In genomic region chr6:18244251-18244650, GRCh38 we compare ENCODE assay signal across 19 cellular contexts. TPM values are rescaled to one million over a fixed set of nuclear protein-coding genes. Genes with fewer than 3 reads are reported as not detected.
A peak's percentile ranks its signal among the peaks of the same experiment; 100 is the strongest.
DNase-seq lines count a peak whose midpoint lies in the region; ATAC-seq, FAIRE-seq and TF ChIP-seq lines count a peak whose summit lies in the region.
"Had no signal": no experiment of that assay in that cellular context is flagged by ENCODE, and none has a peak within 500 bp of the region (broad histone marks: within the 10 kb centered on the region; RNA-seq: fewer than 3 reads in every experiment).

No MANE protein-coding gene starts in this region.

- H4K20me1 ChIP-seq in PC-9 (ENCODE audit: insufficient read depth) (no peaks in the 10 kb centered on the region), K562 (replicated peaks; ENCODE audit: control insufficient read depth, insufficient read depth, low read length) (no peaks in the 10 kb centered on the region)

- POLR2A ChIA-PET in PC-9 (lab: Charles Lee; ENCODE audit: unreplicated experiment): no interaction called here
- POLR2A ChIA-PET in K562 (lab: Yijun Ruan, JAX): interaction anchor here (1.1 to 1.9 kb wide), 2 partner anchors 8 to 9 kb away, joined by 4 to 5 read pairs; no protein-coding TSS in a partner anchor

- peaks cover 14% of the 10 kb centered on the region for H3K9me3 Mint-ChIP-seq in activated CD4-positive, alpha-beta T cell treated with anti-CD3 and anti-CD28 coated beads, Interleukin-2, amount 10 ng/mL, durations not matched to agents 24 days and 14 days
- H3K9me3 Mint-ChIP-seq: CD14-positive monocyte; CD8-positive, alpha-beta T cell; IgD-negative memory B cell had no signal

- no peak for TF ChIP-seq EP300 in K562 (IDR thresholded peaks at IDR 0.05; ENCODE audit: low read length)

- H3K9ac ChIP-seq in K562 (ENCODE audit: insufficient read depth in 1 of 2, low read depth in 2 of 2, low read length in 2 of 2): no peak overlapping the region
- H3K9ac ChIP-seq: BLaER1 had no signal

- H3K9me3 ChIP-seq in PC-9 (ENCODE audit: insufficient read depth, low read depth): no peaks in the 10 kb centered on the region
- H3K9me3 ChIP-seq in K562 (replicated peaks; ENCODE audit: control insufficient read depth, insufficient read depth, low read depth, low read length): no peaks in the 10 kb centered on the region
- H3K9me3 ChIP-seq: A549, BLaER1, HAP-1 had no signal

- H3K4me3 Mint-ChIP-seq in activated CD4-positive, alpha-beta T cell treated with anti-CD3 and anti-CD28 coated beads, Interleukin-2, amount 10 ng/mL, durations not matched to agents 24 days and 14 days: no peak overlapping the region
- H3K4me3 Mint-ChIP-seq: CD14-positive monocyte; CD8-positive, alpha-beta T cell; IgD-negative memory B cell had no signal

- H2AFZ ChIP-seq in PC-9: no peak overlapping the region
- H2AFZ ChIP-seq in K562 (ENCODE audit: low read depth, low read length): no peak overlapping the region

- intact Hi-C loops in activated CD4-positive, alpha-beta T cell treated with anti-CD3 and anti-CD28 coated beads, Interleukin-2, amount 10 ng/mL, durations not matched to agents 24 days and 14 days (cut with micrococcal nuclease): loop anchor here (2.0 kb wide), 1 partner anchor 17 kb away; no protein-coding TSS in a partner anchor
- intact Hi-C loops in PC-9 (cut with micrococcal nuclease; ENCODE audit: unreplicated experiment) (no loop called here), K562 (cut with micrococcal nuclease) (no loop called here)

- ATAC-seq in K562: no peak
- ATAC-seq: A549; CD8-positive, alpha-beta T cell had no signal

- WGBS in K562 (ENCODE audit: insufficient coverage, low coverage, missing lambda C conversion rate): 45% methylated on average over 2 of the region's 2 CpGs

- H3K27me3 ChIP-seq in PC-9 (ENCODE audit: insufficient read depth, low read depth) (no peaks in the 10 kb centered on the region), K562 (ENCODE audit: control insufficient read depth in 2 of 2, insufficient read depth in 2 of 2, low read length in 2 of 2) (no peaks in the 10 kb centered on the region)
- H3K27me3 ChIP-seq: BLaER1 had no signal

- no peak overlapping the region for H3K27ac Mint-ChIP-seq in activated CD4-positive, alpha-beta T cell treated with anti-CD3 and anti-CD28 coated beads, Interleukin-2, amount 10 ng/mL, durations not matched to agents 24 days and 14 days

- peaks cover 32% of the 10 kb centered on the region; the same call in 1 of the 2 replicates for H3F3A ChIP-seq in PC-9 (ENCODE audit: insufficient read depth, low read depth)

- BruUV-seq in PC-9 (replicated peaks; lab: Mats Ljungman, UMichigan) (no TSS peak), K562 (replicated peaks; lab: Mats Ljungman, UMichigan) (no TSS peak)

- H3K9me1 ChIP-seq in K562 (ENCODE audit: control insufficient read depth, insufficient read depth, low read length): no peaks in the 10 kb centered on the region

- TF ChIP-seq POLR2A in K562 (conservative IDR thresholded peaks at IDR 0.05) (no peak), erythroblast (IDR thresholded peaks at IDR 0.05; ENCODE audit: low read length) (no peak)

- no peak for TF ChIP-seq CTCF in PC-9 (conservative IDR thresholded peaks at IDR 0.05)
- TF ChIP-seq CTCF in K562 (IDR thresholded peaks at IDR 0.05 in 2 of 3, conservative IDR thresholded peaks at IDR 0.05 in 1 of 3; ENCODE audit: insufficient read depth in 2 of 3, low read depth in 1 of 3, low read length in 3 of 3): no peak

- no peaks in the 10 kb centered on the region for H3K27me3 Mint-ChIP-seq in activated CD4-positive, alpha-beta T cell treated with anti-CD3 and anti-CD28 coated beads, Interleukin-2, amount 10 ng/mL, durations not matched to agents 24 days and 14 days
- H3K27me3 Mint-ChIP-seq: IgD-negative memory B cell had no signal

- TF ChIP-seq RAD21 in K562 (CRISPR knock-in tag; conservative IDR thresholded peaks at IDR 0.05 in 1 of 2, IDR thresholded peaks at IDR 0.05 in 1 of 2): no peak

- DNase-seq in activated CD4-positive, alpha-beta T cell treated with anti-CD3 and anti-CD28 coated beads, Interleukin-2, amount 10 ng/mL, durations not matched to agents 24 days and 14 days: peak; percentile 8
- no peak for DNase-seq in activated CD4-positive, alpha-beta T cell treated with anti-CD3 and anti-CD28 coated beads, Interleukin-2, amount 50 U/mL, for 48 hours
- DNase-seq in PC-9 (no peak), K562 (ENCODE audit: extremely low read depth in 1 of 4, low spot score in 3 of 4) (no peak), HuH-7.5 (ENCODE audit: low spot score) (no peak), erythroblast (lab: John Stamatoyannopoulos, UW) (no peak), NCI-H187 treated with DMSO at 0.1 percent for 48 hours (lab: John Stamatoyannopoulos, UW) (no peak)
- DNase-seq: Calu3; CD8-positive, alpha-beta T cell; DMS79 treated with DMSO at 0.1 percent for 48 hours; GF-D8 had no signal

- peaks cover 79% of the 10 kb centered on the region for H3K36me3 Mint-ChIP-seq in activated CD4-positive, alpha-beta T cell treated with anti-CD3 and anti-CD28 coated beads, Interleukin-2, amount 10 ng/mL, durations not matched to agents 24 days and 14 days (ENCODE audit: low read depth)

- no peaks in the 10 kb centered on the region for H3K9me2 ChIP-seq in PC-9 (ENCODE audit: insufficient read depth)

- peaks cover 17% of the 10 kb centered on the region for H3K4me1 ChIP-seq in PC-9 (replicated peaks; ENCODE audit: insufficient read depth)
- peaks cover 0 to 14% of the 10 kb centered on the region in 2 experiments; a peak in 1 of 5 replicates for H3K4me1 ChIP-seq in K562 (replicated peaks in 1 of 2; ENCODE audit: control insufficient read depth in 2 of 2, insufficient read depth in 2 of 2, low read length in 2 of 2)
- H3K4me1 ChIP-seq: BLaER1 had no signal

- H3K27ac ChIP-seq in PC-9 (peak overlapping the region; percentile 34), K562 (ENCODE audit: extremely low read depth, low read depth, low read length) (no peak overlapping the region)
- H3K27ac ChIP-seq: 22Rv1, BLaER1 had no signal

- H3K4me3 ChIP-seq in PC-9 (no peak overlapping the region), K562 (no peak overlapping the region)
- H3K4me3 ChIP-seq: A549, BLaER1, HAP-1 had no signal

- peaks cover 65% of the 10 kb centered on the region for H3K36me3 ChIP-seq in PC-9 (ENCODE audit: low read depth)
- peaks cover 100% of the 10 kb centered on the region for H3K36me3 ChIP-seq in K562 (ENCODE audit: control insufficient read depth, insufficient read depth, low read length)

- in situ Hi-C loops in K562 (cut with MboI): no loop called here

- FAIRE-seq in K562 (lab: Jason Lieb, UNC): no peak
- FAIRE-seq: A549, H1, HTR-8/SVneo had no signal

- CTCF ChIA-PET in PC-9 (lab: Charles Lee): no interaction called here
- CTCF ChIA-PET in K562 (lab: Yijun Ruan, JAX; ENCODE audit: low intra/inter-chr PET ratio): no interaction called here

- H3K4me1 Mint-ChIP-seq in activated CD4-positive, alpha-beta T cell treated with anti-CD3 and anti-CD28 coated beads, Interleukin-2, amount 10 ng/mL, durations not matched to agents 24 days and 14 days: peaks cover 60% of the 10 kb centered on the region
- H3K4me1 Mint-ChIP-seq: CD14-positive monocyte had no signal

- H3K79me2 ChIP-seq in PC-9 (ENCODE audit: low read depth): peaks cover 73% of the 10 kb centered on the region
- peaks cover 88% of the 10 kb centered on the region for H3K79me2 ChIP-seq in K562 (ENCODE audit: control insufficient read depth, insufficient read depth, low read length)

- no peak overlapping the region for H3K4me2 ChIP-seq in PC-9
- H3K4me2 ChIP-seq in K562 (ENCODE audit: insufficient read depth, low read length): no peak overlapping the region
- H3K4me2 ChIP-seq: A549, BLaER1 had no signal

TF ChIP-seq in K562, 482 proteins besides CTCF, POLR2A, EP300 and RAD21 (continues in another document):
- TF ChIP-seq, protein P1, sequence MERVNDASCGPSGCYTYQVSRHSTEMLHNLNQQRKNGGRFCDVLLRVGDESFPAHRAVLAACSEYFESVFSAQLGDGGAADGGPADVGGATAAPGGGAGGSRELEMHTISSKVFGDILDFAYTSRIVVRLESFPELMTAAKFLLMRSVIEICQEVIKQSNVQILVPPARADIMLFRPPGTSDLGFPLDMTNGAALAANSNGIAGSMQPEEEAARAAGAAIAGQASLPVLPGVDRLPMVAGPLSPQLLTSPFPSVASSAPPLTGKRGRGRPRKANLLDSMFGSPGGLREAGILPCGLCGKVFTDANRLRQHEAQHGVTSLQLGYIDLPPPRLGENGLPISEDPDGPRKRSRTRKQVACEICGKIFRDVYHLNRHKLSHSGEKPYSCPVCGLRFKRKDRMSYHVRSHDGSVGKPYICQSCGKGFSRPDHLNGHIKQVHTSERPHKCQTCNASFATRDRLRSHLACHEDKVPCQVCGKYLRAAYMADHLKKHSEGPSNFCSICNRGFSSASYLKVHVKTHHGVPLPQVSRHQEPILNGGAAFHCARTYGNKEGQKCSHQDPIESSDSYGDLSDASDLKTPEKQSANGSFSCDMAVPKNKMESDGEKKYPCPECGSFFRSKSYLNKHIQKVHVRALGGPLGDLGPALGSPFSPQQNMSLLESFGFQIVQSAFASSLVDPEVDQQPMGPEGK (CRISPR knock-in tag; IDR thresholded peaks at IDR 0.05; ENCODE audit: borderline replicate concordance): no peak
- TF ChIP-seq NFE2 (IDR thresholded peaks at IDR 0.05; ENCODE audit: low read depth): peak; percentile 45
- peak; percentile 54 for TF ChIP-seq MAFG (tag; conservative IDR thresholded peaks at IDR 0.05)

RNA-seq across cellular contexts. Expression of gene DEK, which starts 20.1 kb away (rescaled TPM):
- 170 and 175 TPM in 2 replicates for total RNA-seq in activated CD4-positive, alpha-beta T cell treated with anti-CD3 and anti-CD28 coated beads, Interleukin-2, amount 10 ng/mL, durations not matched to agents 24 days and 14 days
- total RNA-seq in PC-9 (2021): 192 and 260 TPM in 2 replicates
- 21.2 and 110 TPM in 2 replicates for total RNA-seq in K562 (2011; cell fraction: chromatin; rRNA removed; ENCODE audit: low replicate concordance)
- 20.5 and 22.8 TPM in 2 replicates for total RNA-seq in K562 (2011; cell fraction: nucleolus; rRNA removed)
- total RNA-seq in K562 (2011; cell fraction: nucleoplasm; rRNA removed): 31.5 and 48.7 TPM in 2 replicates
- total RNA-seq in K562 (2014; rRNA removed): 284 and 338 TPM in 2 replicates
- total RNA-seq in K562 (2014; rRNA removed; fragmentation: Illumina TruSeq; extraction: Trizol): 239 and 276 TPM in 2 replicates
- total RNA-seq in K562 (2015; rRNA removed; fragmentation: Illumina TruSeq; extraction: Trizol): 293 and 306 TPM in 2 replicates
- total RNA-seq in K562 (2021): 171 and 181 TPM in 2 replicates
- polyA plus RNA-seq in K562 (2011; rRNA removed): 104 and 155 TPM in 2 replicates
- polyA plus RNA-seq in K562 (2011; cell fraction: cytosol; rRNA removed): 17.2 and 34.6 TPM in 2 replicates
- 25.4 and 30.2 TPM in 2 replicates for polyA plus RNA-seq in K562 (2011; cell fraction: nucleus; rRNA removed)
- polyA plus RNA-seq in K562 (2012): 131 and 141 TPM in 2 replicates
- 205 and 279 TPM in 2 replicates for polyA plus RNA-seq in K562 (2014; fragmentation: Illumina TruSeq; extraction: Trizol)
- polyA plus RNA-seq in K562 (2014; fragmentation: Nextera tagmentation; extraction: Ambion mirVana): 10 to 100 TPM; 82.3 to 87.3 TPM
- 160 and 184 TPM in 2 replicates for polyA plus RNA-seq in K562 (2014; rRNA removed)
- polyA minus RNA-seq in K562 (2011; rRNA and poly(A)+ RNA removed): 72.9 and 76.0 TPM in 2 replicates
- 70.9 and 74.1 TPM in 2 replicates for polyA minus RNA-seq in K562 (2011; cell fraction: cytosol; rRNA and poly(A)+ RNA removed)
- 34.7 and 48.3 TPM in 2 replicates for polyA minus RNA-seq in K562 (2011; cell fraction: nucleus; rRNA and poly(A)+ RNA removed)
